17 cellular contexts compared by ENCODE assay signal in genomic region chr4:158163941-158164665, GRCh38. TPM values are rescaled to one million over a fixed set of nuclear protein-coding genes. Genes with fewer than 3 reads are reported as not detected.
DNase-seq lines count a peak whose midpoint lies in the region; ATAC-seq and TF ChIP-seq lines count a peak whose summit lies in the region.
"Had no signal": no experiment of that assay in that cellular context is flagged by ENCODE, and none has a peak within 500 bp of the region (broad histone marks: within the 10 kb centered on the region; RNA-seq: fewer than 3 reads in every experiment).

No MANE protein-coding gene starts in this region.

- no peak for TF ChIP-seq POLR2A in esophagus muscularis mucosa (IDR thresholded peaks at IDR 0.05; ENCODE audit: low read depth)

- TF ChIP-seq EP300 in esophagus muscularis mucosa (IDR thresholded peaks at IDR 0.05) = no peak

- peaks cover 27% of the 10 kb centered on the region for H3K79me2 ChIP-seq in osteoblast (ENCODE audit: insufficient read depth, low read length)

- TF ChIP-seq CTCF in esophagus muscularis mucosa (IDR thresholded peaks at IDR 0.05) (no peak), osteoblast (IDR thresholded peaks at IDR 0.05; ENCODE audit: extremely low read depth, low read depth, low read length) (no peak)

- H3K27me3 ChIP-seq in esophagus muscularis mucosa = no peaks in the 10 kb centered on the region
- no peaks in the 10 kb centered on the region for H3K27me3 ChIP-seq in osteoblast (ENCODE audit: insufficient read depth, low read length)
- no peaks in the 10 kb centered on the region for H3K27me3 ChIP-seq in aorta (ENCODE audit: control insufficient read depth in 1 of 2, insufficient read depth in 2 of 2, low read length in 1 of 2)

- H2AFZ ChIP-seq in osteoblast (ENCODE audit: low read length) = peak overlapping the region; percentile 29

- H3K36me3 ChIP-seq in esophagus muscularis mucosa (no peaks in the 10 kb centered on the region), osteoblast (ENCODE audit: insufficient read depth, low read length) (peaks cover 4% of the 10 kb centered on the region), aorta (ENCODE audit: control insufficient read depth in 1 of 2, insufficient read depth in 2 of 2, low read length in 1 of 2) (peaks cover 0 to 2% of the 10 kb centered on the region in 2 donors)

- 64% methylated on average over 8 of the region's 8 CpGs for WGBS in esophagus muscularis mucosa
- WGBS in aorta, 2 donors = 21 to 32% methylated on average over 8 of the region's 8 CpGs

- intact Hi-C loops in Right ventricle myocardium superior (cut with DNase I) (no loop called here), left cardiac atrium (cut with DNase I) (no loop called here), esophagus muscularis mucosa (cut with DNase I) (no loop called here), aorta (cut with DNase I) (loop anchor here (5.0 to 10.0 kb wide), 2 partner anchors 42 to 109 kb away; no protein-coding TSS in a partner anchor), sciatic nerve (cut with DNase I) (no loop called here)

- H3K27ac ChIP-seq in esophagus muscularis mucosa (replicated peaks in 1 of 4) (peak overlapping the region in 2 of 4 donors; percentile 49 to 73), osteoblast (ENCODE audit: low read depth, low read length) (no peak overlapping the region), aorta (ENCODE audit: low read depth in 1 of 2, low read length in 2 of 2) (peak overlapping the region; percentile 50 to 67)

- peak; percentile 25 for ATAC-seq in Right ventricle myocardium superior (ENCODE audit: poor library complexity)
- ATAC-seq in left cardiac atrium = no peak
- ATAC-seq in aorta (ENCODE audit: low FRiP score) = no peak
- no peak for ATAC-seq in HG02852 (IDR thresholded peaks at IDR 0.05; ENCODE audit: unreplicated experiment)
- ATAC-seq in GM21619 (IDR thresholded peaks at IDR 0.05; ENCODE audit: unreplicated experiment) = no peak
- no peak for ATAC-seq in sciatic nerve
- ATAC-seq: stimulated activated naive B cell treated with anti-CD40 and anti-IgM and Interleukin-4, amounts not matched to agents 10 μg/mL and 1 μg/mL and 100 μg/mL, for 72 hours had no signal

- H3K4me1 ChIP-seq in esophagus muscularis mucosa (peaks cover 30 to 64% (median 50%) of the 10 kb centered on the region in 4 donors), osteoblast (ENCODE audit: insufficient read depth, low read length) (peaks cover 29% of the 10 kb centered on the region), aorta (ENCODE audit: control insufficient read depth in 1 of 2, insufficient read depth in 2 of 2, low read length in 2 of 2) (peaks cover 11 to 21% of the 10 kb centered on the region in 2 donors)

- no peaks in the 10 kb centered on the region for H3K9me3 ChIP-seq in esophagus muscularis mucosa
- no peaks in the 10 kb centered on the region for H3K9me3 ChIP-seq in osteoblast (ENCODE audit: low read depth, low read length)
- H3K9me3 ChIP-seq in aorta (ENCODE audit: control insufficient read depth, low read length) = no peaks in the 10 kb centered on the region

- H3K4me3 ChIP-seq in esophagus muscularis mucosa (peak overlapping the region; percentile 2 to 30 (median 14)), osteoblast (ENCODE audit: insufficient read depth, low read length) (no peak overlapping the region), aorta (ENCODE audit: low read length in 2 of 2) (peak overlapping the region; percentile 89 to 96)

- peaks cover 2% of the 10 kb centered on the region for H4K20me1 ChIP-seq in osteoblast (ENCODE audit: insufficient read depth, low read length)

- no peak overlapping the region for H3K4me2 ChIP-seq in osteoblast (ENCODE audit: insufficient read depth, low read length)

- DNase-seq in Right ventricle myocardium superior (no peak), left cardiac atrium (no peak), esophagus muscularis mucosa (ENCODE audit: extremely low spot score) (no peak), osteoblast (ENCODE audit: insufficient read length, low spot score, missing footprints) (no peak), aorta (no peak), sciatic nerve (ENCODE audit: low spot score) (no peak)
- DNase-seq: 8988T; activated CD4-positive, alpha-beta T cell treated with anti-CD3 and anti-CD28 coated beads, Interleukin-2, amount 50 U/mL, for 48 hours; H7; Kasumi-1; NCI-H2029; NCI-H82; stimulated activated CD4-positive, alpha-beta T cell treated with anti-CD3 and anti-CD28 coated beads, Interleukin-4, amount 100 ng/mL, for 4 hours; stimulated activated naive B cell treated with anti-CD40 and anti-IgM and Interleukin-4, amounts not matched to agents 10 μg/mL and 1 μg/mL and 100 μg/mL, for 72 hours had no signal

RNA-seq across cellular contexts. Expression of gene GASK1B, which starts 8.7 kb away (rescaled TPM):
- 60.2 TPM for total RNA-seq in Right ventricle myocardium superior
- 10 to 100 TPM; 61.5 to 71.2 TPM for total RNA-seq in left cardiac atrium
- total RNA-seq in esophagus muscularis mucosa = 10 to 100 TPM; 27.5 to 45.9 (median 32.4) TPM
- 35.4 and 42.0 TPM in 2 replicates for total RNA-seq in osteoblast
- 100 to 1,000 TPM; 116 to 173 TPM for total RNA-seq in aorta
- polyA plus RNA-seq in aorta = 10 to 100 TPM; 28.5 to 62.5 TPM
- 100 TPM for total RNA-seq in sciatic nerve
- total RNA-seq: activated T-helper 2 cell treated with anti-CD3 and anti-CD28 coated beads, Interferon-gamma antibody, Interleukin-2, Interleukin-4, amounts not matched to agents 10 μg/mL and 5 μg/mL and 100 μg/mL, durations not matched to agents 14 hours and 24 hours and 36 hours had no signal

RNA-seq across cellular contexts. Expression of gene TMEM144, which starts 46.2 kb away (rescaled TPM):
- total RNA-seq in Right ventricle myocardium superior (10.4 TPM), left cardiac atrium (10 to 100 TPM in 1 of 2 donors, 1 to 10 TPM in 1; 9.3 to 11.1 TPM), esophagus muscularis mucosa (1 to 10 TPM; 1.3 to 3.3 (median 2.7) TPM), osteoblast (6.8 and 8.0 TPM in 2 replicates), aorta (10 to 100 TPM; 14.1 to 18.9 TPM), sciatic nerve (11.9 TPM)
- 10 to 100 TPM in 1 of 2 donors, 1 to 10 TPM in 1; 5.2 to 10.4 TPM for polyA plus RNA-seq in aorta

Comparison
In these comparisons a context has a peak if more than half of its experiments do, and no peak if none do; other contexts are left out.
1. intact Hi-C loops: an anchor here in aorta (5.0 to 10.0 kb wide); none called in Right ventricle myocardium superior, left cardiac atrium, esophagus muscularis mucosa and sciatic nerve.